Comparison of ENCODE assay signal across 13 cellular contexts in genomic region chr2:231932711-231932970, GRCh38. TPM values are rescaled to one million over a fixed set of nuclear protein-coding genes. Genes with fewer than 3 reads are reported as not detected.
"Had no signal": no experiment of that assay in that cellular context is flagged by ENCODE, and none has a peak within 500 bp of the region (broad histone marks: within the 10 kb centered on the region; RNA-seq: fewer than 3 reads in every experiment).

No MANE protein-coding gene starts in this region.

- H3K27ac ChIP-seq: colonic mucosa had no signal

- H3K9me3 ChIP-seq: colonic mucosa had no signal

- H3K4me1 Mint-ChIP-seq: mesothelial cell of epicardium; stimulated activated effector memory CD8-positive, alpha-beta T cell treated with anti-CD3 and anti-CD28 coated beads, Interleukin-12 subunit alpha, Interleukin-12 subunit beta, amount 100 ng/mL, for 72 hours had no signal

- H3K27ac Mint-ChIP-seq: mesothelial cell of epicardium; stimulated activated effector memory CD8-positive, alpha-beta T cell treated with anti-CD3 and anti-CD28 coated beads, Interleukin-12 subunit alpha, Interleukin-12 subunit beta, amount 100 ng/mL, for 72 hours; T-cell had no signal

- H3K36me3 ChIP-seq: colonic mucosa had no signal

- H3K4me1 ChIP-seq: colonic mucosa had no signal

- H3K9me3 Mint-ChIP-seq: mesothelial cell of epicardium; stimulated activated effector memory CD8-positive, alpha-beta T cell treated with anti-CD3 and anti-CD28 coated beads, Interleukin-12 subunit alpha, Interleukin-12 subunit beta, amount 100 ng/mL, for 72 hours; T-cell had no signal

- H3K4me3 Mint-ChIP-seq: mesothelial cell of epicardium; stimulated activated effector memory CD8-positive, alpha-beta T cell treated with anti-CD3 and anti-CD28 coated beads, Interleukin-12 subunit alpha, Interleukin-12 subunit beta, amount 100 ng/mL, for 72 hours; T-cell had no signal

- DNase-seq: activated CD4-positive, alpha-beta T cell treated with anti-CD3 and anti-CD28 coated beads, Interleukin-2, amount 50 U/mL, for 1 hour; activated naive CD4-positive, alpha-beta T cell treated with Interleukin-2 at 50 U/mL for 16 hours; caudate nucleus; colonic mucosa; kidney glomerular epithelial cell; stimulated activated CD4-positive, alpha-beta T cell treated with anti-CD3 and anti-CD28 coated beads, Interleukin-12 subunit alpha, Interleukin-12 subunit beta, amount 100 ng/mL, for 4 hours; T-helper 9 cell had no signal

- H3K36me3 Mint-ChIP-seq: mesothelial cell of epicardium; stimulated activated effector memory CD8-positive, alpha-beta T cell treated with anti-CD3 and anti-CD28 coated beads, Interleukin-12 subunit alpha, Interleukin-12 subunit beta, amount 100 ng/mL, for 72 hours; T-cell had no signal

- H3K4me3 ChIP-seq: colonic mucosa, lung had no signal

RNA-seq across cellular contexts. Expression of gene NPPC, which starts 6.4 kb away (rescaled TPM):
- total RNA-seq: omental fat pad, pulmonary artery endothelial cell had no signal
